Comparison of ENCODE assay signal across 8 cellular contexts in the genomic region with DNA sequence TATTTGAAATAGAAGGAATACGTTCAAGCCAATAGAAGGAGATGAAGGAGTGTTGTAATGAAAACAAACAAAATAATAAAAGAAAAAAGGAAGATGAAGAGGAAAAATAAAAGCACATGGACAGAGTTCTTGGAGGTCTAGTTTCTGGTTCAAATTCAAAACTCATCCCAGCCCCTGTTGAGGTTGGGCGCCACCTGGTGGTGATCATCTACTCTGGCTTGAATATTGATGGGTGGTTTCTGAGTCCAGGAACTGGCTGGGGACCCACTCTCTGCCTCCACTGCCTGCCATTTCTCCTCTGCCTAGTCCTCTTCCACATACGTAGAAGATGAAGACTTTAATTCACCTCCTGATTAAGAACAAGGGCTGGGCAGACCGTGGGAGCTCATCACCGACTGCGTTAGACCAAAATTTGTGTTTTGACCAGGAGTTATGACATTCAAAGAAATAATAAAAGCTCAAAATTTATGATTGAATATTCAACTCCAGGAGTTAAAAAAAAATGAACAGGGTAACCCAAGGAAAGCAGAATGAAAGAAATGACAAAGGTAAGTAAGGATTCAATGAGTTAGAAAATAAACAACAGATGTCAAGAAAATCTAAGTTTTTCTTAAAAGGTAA.
DNase-seq lines count a peak whose midpoint lies in the region; ATAC-seq and TF ChIP-seq lines count a peak whose summit lies in the region.

No MANE protein-coding gene starts in this region.

- peaks cover 42% of the 10 kb centered on the region for H3K27me3 Mint-ChIP-seq in osteocyte (ENCODE audit: unreplicated experiment)

- WGBS in transverse colon (ENCODE audit: low coverage in 1 of 2), 2 donors, result 47 to 57% methylated on average over 6 of the region's 6 CpGs

- CTCF ChIA-PET in AG04449 (lab: Yijun Ruan, JAX), result interaction anchor here (0.6 to 11.4 kb wide), 33 partner anchors 8 to 265 kb away, joined by 3 to 245 read pairs (median 4); a partner anchor contains a TSS
- CTCF ChIA-PET in RWPE1 (lab: Yijun Ruan, JAX), result interaction anchor here (0.6 to 2.0 kb wide), 8 partner anchors 12 to 99 kb away, joined by 3 to 9 read pairs (median 6); no protein-coding TSS in a partner anchor

- H3K27ac Mint-ChIP-seq in osteocyte (ENCODE audit: unreplicated experiment), result no peak overlapping the region

- peaks cover 8% of the 10 kb centered on the region for H3K4me1 Mint-ChIP-seq in osteocyte (ENCODE audit: unreplicated experiment)

- no peaks in the 10 kb centered on the region for H3K9me3 ChIP-seq in transverse colon

- H3K27ac ChIP-seq in RWPE1 (no peak overlapping the region), transverse colon (no peak overlapping the region)

- in situ Hi-C loops in transverse colon (cut with MboI; ENCODE audit: low pct_ligation_motif_present in 1 of 4, low pct_unique_long_range_greater_than_20kb in 1 of 4, low sequenced_read_pairs in 3 of 4), result loop anchor here in 2 of 4 donors (5.0 to 10.0 kb wide), 2 partner anchors 90 to 93 kb away; no protein-coding TSS in a partner anchor

- H3K27me3 ChIP-seq in transverse colon, result no peaks in the 10 kb centered on the region

- TF ChIP-seq EP300 in transverse colon (IDR thresholded peaks at IDR 0.05; ENCODE audit: low read depth), result no peak

- TF ChIP-seq CTCF in AG04449 (IDR thresholded peaks at IDR 0.05; ENCODE audit: insufficient read depth, low read length, missing control alignments) (peak; percentile 82), LNCaP clone FGC (IDR thresholded peaks at IDR 0.05; ENCODE audit: control insufficient read depth, extremely low read depth, insufficient read depth) (peak; percentile 75), RWPE1 (conservative IDR thresholded peaks at IDR 0.05; ENCODE audit: low read depth) (peak; percentile 92), osteocyte (IDR thresholded peaks at IDR 0.05) (peak; percentile 88), transverse colon (IDR thresholded peaks at IDR 0.05) (peak; percentile 68 to 85 (median 78))

- ATAC-seq in GM18868 (IDR thresholded peaks at IDR 0.05; ENCODE audit: unreplicated experiment), result peak; percentile 74

- no peaks in the 10 kb centered on the region for H3K4me1 ChIP-seq in transverse colon

- H3K36me3 ChIP-seq in transverse colon, result no peaks in the 10 kb centered on the region

- intact Hi-C loops in transverse colon (cut with DNase I; ENCODE audit: low total_unique reads), result loop anchor here (5.0 kb wide), 1 partner anchor 90 kb away; no protein-coding TSS in a partner anchor

- peaks cover 6% of the 10 kb centered on the region for H3K9me3 Mint-ChIP-seq in osteocyte (ENCODE audit: unreplicated experiment)

- POLR2A ChIA-PET in AG04449 (lab: Yijun Ruan, JAX) (no interaction called here), RWPE1 (lab: Yijun Ruan, JAX; ENCODE audit: low non-redundant PET) (no interaction called here)

- DNase-seq in AG04449 (ENCODE audit: low read depth, low spot score) (peak; percentile 9), LNCaP clone FGC (ENCODE audit: low read depth) (peak; percentile 23), RWPE1 (ENCODE audit: low spot score) (peak; percentile 84), foreskin melanocyte (peak; percentile 55), osteocyte (ENCODE audit: extremely low spot score, unreplicated experiment) (peak; percentile 89), transverse colon (peak; percentile 77)
- peak; percentile 29 to 44 for DNase-seq in activated T-helper 1 cell treated with anti-CD3 and anti-CD28 coated beads, Interleukin-2, amount 50 U/mL, for 16 hours (ENCODE audit: low read depth in 1 of 2, low spot score in 1 of 2)

- H3K4me3 Mint-ChIP-seq in osteocyte (ENCODE audit: unreplicated experiment), result no peak overlapping the region

- no peaks in the 10 kb centered on the region for H3K36me3 Mint-ChIP-seq in osteocyte (ENCODE audit: unreplicated experiment)

- no peak for TF ChIP-seq POLR2A in transverse colon (IDR thresholded peaks at IDR 0.05)

- H3K4me3 ChIP-seq in AG04449 (ENCODE audit: low read depth, low read length) (no peak overlapping the region), LNCaP clone FGC (ENCODE audit: low read depth, low read length) (no peak overlapping the region), transverse colon (no peak overlapping the region)

Comparison
In these comparisons a context has a peak if more than half of its experiments do, and no peak if none do; other contexts are left out.
1. DNase-seq: peak in every context shown above with its lines; median percentile 89 in osteocyte; 84 in RWPE1; 77 in transverse colon; 55 in foreskin melanocyte; 36 in activated T-helper 1 cell treated with anti-CD3 and anti-CD28 coated beads, Interleukin-2, amount 50 U/mL, for 16 hours; 23 in LNCaP clone FGC; 9 in AG04449.